In the genomic region with DNA sequence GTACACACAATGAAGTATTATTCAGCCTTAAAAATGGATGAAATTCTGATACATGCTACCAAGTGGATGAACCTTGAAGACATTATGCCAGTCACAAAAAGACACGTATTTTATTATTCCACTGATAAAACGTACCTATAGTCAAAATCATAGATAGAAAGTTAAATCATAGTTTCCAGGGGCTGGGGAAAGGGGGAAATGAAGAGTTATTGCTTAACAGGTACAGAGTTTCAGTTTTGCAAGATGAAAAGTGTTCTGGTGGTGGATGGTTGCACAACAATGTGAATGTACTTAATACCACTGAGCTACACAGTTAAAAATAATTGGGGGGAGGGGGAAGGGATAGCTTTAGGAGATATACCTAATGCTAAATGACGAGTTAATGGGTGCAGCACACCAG, we compare ENCODE assay signal across 14 cellular contexts.
DNase-seq lines count a peak whose midpoint lies in the region; ATAC-seq, FAIRE-seq and TF ChIP-seq lines count a peak whose summit lies in the region.
"Had no signal": no experiment of that assay in that cellular context is flagged by ENCODE, and none has a peak within 500 bp of the region (broad histone marks: within the 10 kb centered on the region; RNA-seq: fewer than 3 reads in every experiment).

No MANE protein-coding gene starts in this region.

- in situ Hi-C loops in GM12878 (cut with MboI), result no loop called here

- no peak for TF ChIP-seq CTCF in GM12878 (IDR thresholded peaks at IDR 0.05 in 2 of 3, conservative IDR thresholded peaks at IDR 0.05 in 1 of 3; ENCODE audit: control insufficient read depth in 2 of 3, extremely low read depth in 1 of 3, insufficient read depth in 1 of 3, low read depth in 3 of 3, low read length in 3 of 3)

- no peaks in the 10 kb centered on the region for H3K27me3 ChIP-seq in GM12878 (replicated peaks in 1 of 2; ENCODE audit: control insufficient read depth in 2 of 2, insufficient read depth in 2 of 2, low read length in 1 of 2)
- H3K27me3 ChIP-seq: neural progenitor cell had no signal

- no peaks in the 10 kb centered on the region for H3K36me3 Mint-ChIP-seq in activated naive CD4-positive, alpha-beta T cell treated with anti-CD3 and anti-CD28 coated beads for 36 hours (ENCODE audit: low read depth)
- H3K36me3 Mint-ChIP-seq: neural progenitor cell had no signal

- RAD21 ChIA-PET in GM12878 (lab: Charles Lee; ENCODE audit: unreplicated experiment), result no interaction called here

- H3K9me3 Mint-ChIP-seq in activated naive CD4-positive, alpha-beta T cell treated with anti-CD3 and anti-CD28 coated beads for 36 hours, result no peaks in the 10 kb centered on the region

- CTCF ChIA-PET in activated naive CD4-positive, alpha-beta T cell treated with anti-CD3 and anti-CD28 coated beads for 36 hours (lab: Charles Lee), result no interaction called here
- CTCF ChIA-PET in GM12878 (lab: Yijun Ruan, JAX), result interaction anchor here (0.6 to 1.4 kb wide), 2 partner anchors 115 to 169 kb away, joined by 3 to 4 read pairs; no protein-coding TSS in a partner anchor

- no peak for TF ChIP-seq RAD21 in GM12878 (IDR thresholded peaks at IDR 0.05; ENCODE audit: insufficient read depth, low read depth, low read length)

- peak overlapping the region; percentile 28 for H3K27ac Mint-ChIP-seq in activated naive CD4-positive, alpha-beta T cell treated with anti-CD3 and anti-CD28 coated beads for 36 hours
- H3K27ac Mint-ChIP-seq: neural progenitor cell had no signal

- no TSS peak for BruUV-seq in GM12878 (replicated peaks; lab: Mats Ljungman, UMichigan)

- 53% methylated on average over 3 of the region's 3 CpGs for WGBS in GM12878 (ENCODE audit: insufficient coverage, insufficient replicate concordance, low lambda C conversion rate, missing lambda C conversion rate)

- no peak overlapping the region for H3K27ac ChIP-seq in GM12878 (ENCODE audit: control insufficient read depth, insufficient read depth)
- H3K27ac ChIP-seq: neural progenitor cell had no signal

- 0 out of 4 replicates have a peak, but pooled peaks of 1 of the 2 experiments have one; percentile 25 for TF ChIP-seq EP300 in GM12878 (IDR thresholded peaks at IDR 0.05; ENCODE audit: borderline replicate concordance in 1 of 2, control insufficient read depth in 1 of 2, low read depth in 2 of 2, low read length in 2 of 2)

- no peak overlapping the region for H3K4me3 ChIP-seq in GM12878
- H3K4me3 ChIP-seq: neural progenitor cell had no signal

- no peak for DNase-seq in activated naive CD4-positive, alpha-beta T cell treated with anti-CD3 and anti-CD28 coated beads for 36 hours
- DNase-seq in activated naive CD4-positive, alpha-beta T cell treated with anti-CD3 and anti-CD28 coated beads, Interleukin-2, amount 50 U/mL, for 16 hours, result no peak
- no peak for DNase-seq in GM12878 (ENCODE audit: low read depth, low spot score)
- DNase-seq in stimulated activated naive CD8-positive, alpha-beta T cell treated with anti-CD3 and anti-CD28 coated beads, Interleukin-15, Interleukin-2, amounts not matched to agents 100 U/mL and 50 U/mL, for 24 hours, result no peak
- no peak for DNase-seq in cerebellar cortex (ENCODE audit: low spot score)
- no peak for DNase-seq in C1 segment of cervical spinal cord (lab: John Stamatoyannopoulos, UW)
- DNase-seq: ACHN; stimulated activated CD4-positive, alpha-beta T cell treated with anti-CD3 and anti-CD28 coated beads, Interleukin-4, amount 100 ng/mL, for 24 hours had no signal

- SMC1A ChIA-PET in GM12878 (lab: Charles Lee; ENCODE audit: uncharacterized antibody, unreplicated experiment), result interaction anchor here (1.0 to 1.6 kb wide), 2 partner anchors 13 to 23 kb away, joined by 3 to 7 read pairs; no protein-coding TSS in a partner anchor

- ATAC-seq in HG03159 (IDR thresholded peaks at IDR 0.05; ENCODE audit: unreplicated experiment) (peak; percentile 65), GM12878 (peak; percentile 82), HG03565 (IDR thresholded peaks at IDR 0.05; ENCODE audit: unreplicated experiment) (no peak)
- peak; percentile 41 for ATAC-seq in stimulated activated naive CD8-positive, alpha-beta T cell treated with anti-CD3 and anti-CD28 coated beads, Interleukin-15, Interleukin-2, amounts not matched to agents 100 U/mL and 50 U/mL, for 24 hours

- no peaks in the 10 kb centered on the region for H3K79me2 ChIP-seq in GM12878 (ENCODE audit: control insufficient read depth, insufficient read depth, low read length)

- no peak overlapping the region for H3K4me3 Mint-ChIP-seq in activated naive CD4-positive, alpha-beta T cell treated with anti-CD3 and anti-CD28 coated beads for 36 hours
- H3K4me3 Mint-ChIP-seq: neural progenitor cell had no signal

- POLR2A ChIA-PET in GM12878 (lab: Charles Lee), result no interaction called here

- peak overlapping the region; percentile 32; the same call in 1 of the 2 replicates for H3K4me2 ChIP-seq in GM12878 (ENCODE audit: control insufficient read depth, insufficient read depth)
- H3K4me2 ChIP-seq: neural progenitor cell had no signal

- intact Hi-C loops in activated naive CD4-positive, alpha-beta T cell treated with anti-CD3 and anti-CD28 coated beads for 36 hours (cut with micrococcal nuclease), result loop anchor here (1.0 to 2.0 kb wide), 2 partner anchors 62 to 170 kb away; no protein-coding TSS in a partner anchor
- intact Hi-C loops in GM12878 (cut with micrococcal nuclease; ENCODE audit: unreplicated experiment), result no loop called here

- no peaks in the 10 kb centered on the region for H3K36me3 ChIP-seq in GM12878 (ENCODE audit: control insufficient read depth in 2 of 2, insufficient read depth in 2 of 2, low read length in 1 of 2)
- H3K36me3 ChIP-seq: neural progenitor cell had no signal

- H4K20me1 ChIP-seq in GM12878 (ENCODE audit: control insufficient read depth, insufficient read depth), result no peaks in the 10 kb centered on the region

- H3K4me1 Mint-ChIP-seq in activated naive CD4-positive, alpha-beta T cell treated with anti-CD3 and anti-CD28 coated beads for 36 hours (ENCODE audit: low read depth), result peaks cover 17% of the 10 kb centered on the region

- TF ChIP-seq POLR2A in GM12878 (IDR thresholded peaks at IDR 0.05; ENCODE audit: low read depth, low read length), result no peak

- no peak for FAIRE-seq in GM12878 (lab: Jason Lieb, UNC)
- FAIRE-seq: colon, G401.6, urothelium cell line had no signal

- H3K27me3 Mint-ChIP-seq in activated naive CD4-positive, alpha-beta T cell treated with anti-CD3 and anti-CD28 coated beads for 36 hours (ENCODE audit: low read depth), result no peaks in the 10 kb centered on the region

- no peaks in the 10 kb centered on the region for H3K9me3 ChIP-seq in GM12878 (replicated peaks; ENCODE audit: control insufficient read depth, insufficient read depth, low read length)

- H3K9ac ChIP-seq in GM12878 (ENCODE audit: control insufficient read depth, insufficient read depth, low read length), result no peak overlapping the region
- H3K9ac ChIP-seq: neural progenitor cell had no signal

- H2AFZ ChIP-seq in GM12878 (ENCODE audit: control insufficient read depth, low read depth, low read length), result no peak overlapping the region
- H2AFZ ChIP-seq: neural progenitor cell had no signal

- H3K4me1 ChIP-seq in GM12878 (ENCODE audit: control insufficient read depth, insufficient read depth, low read length), result peaks cover 19% of the 10 kb centered on the region

TF ChIP-seq in GM12878, 131 proteins besides CTCF, POLR2A, EP300 and RAD21 (continues in another document):
- peak; percentile 37; the same call in 1 of the 2 replicates for TF ChIP-seq FOXM1 (IDR thresholded peaks at IDR 0.05; ENCODE audit: low read depth, low read length)
- TF ChIP-seq CEBPB (IDR thresholded peaks at IDR 0.05; ENCODE audit: borderline replicate concordance in 1 of 2, low read depth in 2 of 2, low read length in 2 of 2), result peak; percentile 59 to 68; a peak in 3 of 4 replicates
- peak; percentile 79 for TF ChIP-seq JUNB (IDR thresholded peaks at IDR 0.05)
- TF ChIP-seq, protein P1, sequence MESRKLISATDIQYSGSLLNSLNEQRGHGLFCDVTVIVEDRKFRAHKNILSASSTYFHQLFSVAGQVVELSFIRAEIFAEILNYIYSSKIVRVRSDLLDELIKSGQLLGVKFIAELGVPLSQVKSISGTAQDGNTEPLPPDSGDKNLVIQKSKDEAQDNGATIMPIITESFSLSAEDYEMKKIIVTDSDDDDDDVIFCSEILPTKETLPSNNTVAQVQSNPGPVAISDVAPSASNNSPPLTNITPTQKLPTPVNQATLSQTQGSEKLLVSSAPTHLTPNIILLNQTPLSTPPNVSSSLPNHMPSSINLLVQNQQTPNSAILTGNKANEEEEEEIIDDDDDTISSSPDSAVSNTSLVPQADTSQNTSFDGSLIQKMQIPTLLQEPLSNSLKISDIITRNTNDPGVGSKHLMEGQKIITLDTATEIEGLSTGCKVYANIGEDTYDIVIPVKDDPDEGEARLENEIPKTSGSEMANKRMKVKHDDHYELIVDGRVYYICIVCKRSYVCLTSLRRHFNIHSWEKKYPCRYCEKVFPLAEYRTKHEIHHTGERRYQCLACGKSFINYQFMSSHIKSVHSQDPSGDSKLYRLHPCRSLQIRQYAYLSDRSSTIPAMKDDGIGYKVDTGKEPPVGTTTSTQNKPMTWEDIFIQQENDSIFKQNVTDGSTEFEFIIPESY (IDR thresholded peaks at IDR 0.05), result no peak
- peak; percentile 51; the same call in 1 of the 2 replicates for TF ChIP-seq NFIC (IDR thresholded peaks at IDR 0.05; ENCODE audit: low read depth, low read length)
- TF ChIP-seq IKZF2 (IDR thresholded peaks at IDR 0.05), result 0 out of 4 replicates have a peak, but pooled peaks of 1 of the 2 experiments have one; percentile 22
- TF ChIP-seq NR2C2 (IDR thresholded peaks at IDR 0.05; ENCODE audit: borderline replicate concordance, control insufficient read depth, insufficient read length, low read depth), result no peak
- TF ChIP-seq ETV6 (conservative IDR thresholded peaks at IDR 0.05 in 1 of 2, IDR thresholded peaks at IDR 0.05 in 1 of 2; ENCODE audit: borderline replicate concordance in 1 of 2, low read depth in 1 of 2), result peak in 1 of 2 experiments; percentile 50; a peak in 1 of 4 replicates
- TF ChIP-seq CREM (IDR thresholded peaks at IDR 0.05; ENCODE audit: low read depth), result 0 out of 2 replicates have a peak, but pooled peaks have one; percentile 38
- peak; percentile 43; the same call in 1 of the 2 replicates for TF ChIP-seq MTA2 (IDR thresholded peaks at IDR 0.05; ENCODE audit: low read depth)
- TF ChIP-seq HDGF (IDR thresholded peaks at IDR 0.05), result no peak
- TF ChIP-seq ATF7 (IDR thresholded peaks at IDR 0.05; ENCODE audit: low read depth), result peak; percentile 22; the same call in 1 of the 2 replicates
- no peak for TF ChIP-seq PML (IDR thresholded peaks at IDR 0.05; ENCODE audit: low read length)
- TF ChIP-seq NFYA (IDR thresholded peaks at IDR 0.05; ENCODE audit: borderline replicate concordance, low read depth, low read length), result no peak
- TF ChIP-seq SPI1 (IDR thresholded peaks at IDR 0.05; ENCODE audit: borderline replicate concordance, insufficient read depth, low read depth, low read length), result no peak
